In genomic region chr3:169390310-169390731, GRCh38 we compare ENCODE assay signal across 10 cellular contexts.
DNase-seq lines count a peak whose midpoint lies in the region; ATAC-seq and TF ChIP-seq lines count a peak whose summit lies in the region.
"Had no signal": no experiment of that assay in that cellular context is flagged by ENCODE, and none has a peak within 500 bp of the region (broad histone marks: within the 10 kb centered on the region; RNA-seq: fewer than 3 reads in every experiment).

No MANE protein-coding gene starts in this region.

- H3K9me3 Mint-ChIP-seq in activated T-cell treated with anti-CD3 and anti-CD28 coated beads, Interleukin-2, amount 50 U/mL, for 72 hours, result no peaks in the 10 kb centered on the region
- no peaks in the 10 kb centered on the region for H3K9me3 Mint-ChIP-seq in activated CD4-positive, alpha-beta T cell treated with anti-CD3 and anti-CD28 coated beads, Interleukin-2, amount 10 ng/mL, durations not matched to agents 7 days and 5 days
- H3K9me3 Mint-ChIP-seq: stimulated activated naive CD8-positive, alpha-beta T cell treated with anti-CD3 and anti-CD28 coated beads, Interleukin-15, Interleukin-2, amounts not matched to agents 100 ng/mL and 50 ng/mL, for 24 hours had no signal

- no peak overlapping the region for H3K4me3 Mint-ChIP-seq in activated T-cell treated with anti-CD3 and anti-CD28 coated beads, Interleukin-2, amount 50 U/mL, for 72 hours
- H3K4me3 Mint-ChIP-seq in activated CD4-positive, alpha-beta T cell treated with anti-CD3 and anti-CD28 coated beads, Interleukin-2, amount 10 ng/mL, durations not matched to agents 7 days and 5 days, result no peak overlapping the region
- H3K4me3 Mint-ChIP-seq: stimulated activated naive CD8-positive, alpha-beta T cell treated with anti-CD3 and anti-CD28 coated beads, Interleukin-15, Interleukin-2, amounts not matched to agents 100 ng/mL and 50 ng/mL, for 24 hours had no signal

- POLR2A ChIA-PET in activated CD4-positive, alpha-beta T cell treated with anti-CD3 and anti-CD28 coated beads, Interleukin-2, amount 10 ng/mL, durations not matched to agents 7 days and 5 days (lab: Charles Lee), result no interaction called here

- CTCF ChIA-PET in activated CD4-positive, alpha-beta T cell treated with anti-CD3 and anti-CD28 coated beads, Interleukin-2, amount 10 ng/mL, durations not matched to agents 7 days and 5 days (lab: Charles Lee), result no interaction called here

- peak; percentile 89 for ATAC-seq in GM21390 (IDR thresholded peaks at IDR 0.05; ENCODE audit: unreplicated experiment)
- ATAC-seq in activated T-cell treated with anti-CD3 and anti-CD28 coated beads, Interleukin-2, amount 50 U/mL, for 72 hours (replicated peaks in 1 of 2), result no peak

- H3K36me3 Mint-ChIP-seq in activated T-cell treated with anti-CD3 and anti-CD28 coated beads, Interleukin-2, amount 50 U/mL, for 72 hours (ENCODE audit: insufficient read depth in 2 of 2), result no peaks in the 10 kb centered on the region
- H3K36me3 Mint-ChIP-seq in activated CD4-positive, alpha-beta T cell treated with anti-CD3 and anti-CD28 coated beads, Interleukin-2, amount 10 ng/mL, durations not matched to agents 7 days and 5 days (ENCODE audit: low read depth), result no peaks in the 10 kb centered on the region

- peak; percentile 50 for TF ChIP-seq CTCF in BE2C (IDR thresholded peaks at IDR 0.05; ENCODE audit: low read depth, low read length)

- DNase-seq in BE2C, result no peak
- peak; percentile 23 for DNase-seq in HPDE6-E6E7 (ENCODE audit: extremely low spot score)
- no peak for DNase-seq in activated T-cell treated with anti-CD3 and anti-CD28 coated beads, Interleukin-2, amount 50 U/mL, for 72 hours
- DNase-seq in amygdala (lab: John Stamatoyannopoulos, UW), result no peak
- DNase-seq in activated CD4-positive, alpha-beta T cell treated with anti-CD3 and anti-CD28 coated beads, Interleukin-2, amount 10 ng/mL, durations not matched to agents 7 days and 5 days, result no peak
- no peak for DNase-seq in stimulated activated CD4-positive, alpha-beta T cell treated with anti-CD3 and anti-CD28 coated beads, Interleukin-4, amount 100 ng/mL, for 4 hours
- DNase-seq: kidney glomerular epithelial cell had no signal

- peaks cover 24% of the 10 kb centered on the region for H3K27me3 Mint-ChIP-seq in activated T-cell treated with anti-CD3 and anti-CD28 coated beads, Interleukin-2, amount 50 U/mL, for 72 hours (ENCODE audit: low read depth)
- H3K27me3 Mint-ChIP-seq in activated CD4-positive, alpha-beta T cell treated with anti-CD3 and anti-CD28 coated beads, Interleukin-2, amount 10 ng/mL, durations not matched to agents 7 days and 5 days, result peaks cover 15% of the 10 kb centered on the region

- H3K27me3 ChIP-seq in BE2C (no peaks in the 10 kb centered on the region), duodenal mucosa (ENCODE audit: control insufficient read depth in 1 of 2, insufficient read depth in 2 of 2, low read length in 2 of 2) (no peaks in the 10 kb centered on the region)

- H3K27ac ChIP-seq in duodenal mucosa (ENCODE audit: low read depth, low read length), result peak overlapping the region; percentile 68

- H3K27ac Mint-ChIP-seq in activated T-cell treated with anti-CD3 and anti-CD28 coated beads, Interleukin-2, amount 50 U/mL, for 72 hours, result no peak overlapping the region
- no peak overlapping the region for H3K27ac Mint-ChIP-seq in activated CD4-positive, alpha-beta T cell treated with anti-CD3 and anti-CD28 coated beads, Interleukin-2, amount 10 ng/mL, durations not matched to agents 7 days and 5 days
- H3K27ac Mint-ChIP-seq: stimulated activated naive CD8-positive, alpha-beta T cell treated with anti-CD3 and anti-CD28 coated beads, Interleukin-15, Interleukin-2, amounts not matched to agents 100 ng/mL and 50 ng/mL, for 24 hours had no signal

- H3K4me1 ChIP-seq in BE2C (peaks cover 27% of the 10 kb centered on the region), duodenal mucosa (ENCODE audit: control insufficient read depth in 1 of 2, insufficient read depth in 2 of 2, low read length in 2 of 2) (peaks cover 29 to 47% of the 10 kb centered on the region in 2 donors)

- H3K4me3 ChIP-seq in BE2C (ENCODE audit: low read depth, low read length) (no peak overlapping the region), duodenal mucosa (ENCODE audit: low read depth in 1 of 2, low read length in 2 of 2) (peak overlapping the region; percentile 28 to 43)

- H3K9ac ChIP-seq in duodenal mucosa (ENCODE audit: low read depth in 1 of 2, low read length in 2 of 2), result no peak overlapping the region

- H3K9me3 ChIP-seq in BE2C (no peaks in the 10 kb centered on the region), duodenal mucosa (ENCODE audit: control insufficient read depth in 1 of 2, low read length in 2 of 2) (no peaks in the 10 kb centered on the region)

- no peaks in the 10 kb centered on the region for H3K36me3 ChIP-seq in BE2C
- H3K36me3 ChIP-seq in duodenal mucosa (ENCODE audit: control insufficient read depth in 1 of 2, insufficient read depth in 2 of 2, low read length in 2 of 2), result no peaks in the 10 kb centered on the region

- H3K4me1 Mint-ChIP-seq in activated T-cell treated with anti-CD3 and anti-CD28 coated beads, Interleukin-2, amount 50 U/mL, for 72 hours (ENCODE audit: low read depth), result no peaks in the 10 kb centered on the region
- H3K4me1 Mint-ChIP-seq in activated CD4-positive, alpha-beta T cell treated with anti-CD3 and anti-CD28 coated beads, Interleukin-2, amount 10 ng/mL, durations not matched to agents 7 days and 5 days, result no peaks in the 10 kb centered on the region
